14 cellular contexts compared by ENCODE assay signal in the genomic region with DNA sequence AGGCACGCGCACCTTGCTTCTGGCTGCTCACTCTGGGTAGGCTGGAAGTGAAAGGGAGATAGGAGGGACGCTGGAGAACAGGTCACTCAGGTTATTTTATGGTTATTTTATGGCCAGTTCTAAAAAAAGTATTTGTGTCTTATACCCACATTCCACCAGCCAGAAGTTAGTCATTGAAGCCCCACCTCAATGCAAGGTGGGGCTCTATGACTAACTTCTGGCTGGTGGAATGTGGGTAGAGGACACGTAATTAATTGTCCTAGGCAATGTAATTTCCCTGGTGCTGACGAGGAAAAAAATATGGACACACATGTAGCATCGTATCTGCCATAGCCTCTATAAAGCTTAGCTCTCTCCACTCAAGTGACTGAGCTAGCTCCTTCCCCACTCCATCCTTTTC.
A peak's percentile ranks its signal among the peaks of the same experiment; 100 is the strongest.
DNase-seq lines count a peak whose midpoint lies in the region; ATAC-seq and TF ChIP-seq lines count a peak whose summit lies in the region.
"Had no signal": no experiment of that assay in that cellular context is flagged by ENCODE, and none has a peak within 500 bp of the region (broad histone marks: within the 10 kb centered on the region; RNA-seq: fewer than 3 reads in every experiment).

No MANE protein-coding gene starts in this region.

- H3K9me3 ChIP-seq in RWPE2 (ENCODE audit: severe bottlenecking) (no peaks in the 10 kb centered on the region), hepatocyte (ENCODE audit: low read depth) (no peaks in the 10 kb centered on the region)

- 75% methylated on average over 6 of the region's 6 CpGs for WGBS in hepatocyte (ENCODE audit: low lambda C conversion rate, missing lambda C conversion rate)

- H3K4me3 Mint-ChIP-seq in type B pancreatic cell: no peak overlapping the region
- H3K4me3 Mint-ChIP-seq in stimulated activated naive CD8-positive, alpha-beta T cell treated with anti-CD3 and anti-CD28 coated beads, Interleukin-15, amount 100 ng/mL, for 72 hours: no peak overlapping the region

- no peak for TF ChIP-seq CTCF in RWPE2 (IDR thresholded peaks at IDR 0.05; ENCODE audit: poor library complexity, severe bottlenecking)
- no peak for TF ChIP-seq CTCF in hepatocyte (IDR thresholded peaks at IDR 0.05; ENCODE audit: poor library complexity)
- TF ChIP-seq CTCF in type B pancreatic cell (conservative IDR thresholded peaks at IDR 0.05): no peak

- H3K36me3 Mint-ChIP-seq in type B pancreatic cell: no peaks in the 10 kb centered on the region

- no peaks in the 10 kb centered on the region for H3K9me3 Mint-ChIP-seq in type B pancreatic cell
- no peaks in the 10 kb centered on the region for H3K9me3 Mint-ChIP-seq in stimulated activated naive CD8-positive, alpha-beta T cell treated with anti-CD3 and anti-CD28 coated beads, Interleukin-15, amount 100 ng/mL, for 72 hours

- H3K4me1 ChIP-seq in RWPE2 (ENCODE audit: insufficient read depth, poor library complexity, severe bottlenecking) (peaks cover 21% of the 10 kb centered on the region), hepatocyte (ENCODE audit: insufficient read depth) (peaks cover 5% of the 10 kb centered on the region)

- no peaks in the 10 kb centered on the region for H3K79me2 ChIP-seq in hepatocyte

- H2AFZ ChIP-seq in hepatocyte: no peak overlapping the region

- H3K4me2 ChIP-seq in hepatocyte: no peak overlapping the region

- H3K27me3 ChIP-seq in RWPE2 (ENCODE audit: insufficient read depth, poor library complexity, severe bottlenecking): no peaks in the 10 kb centered on the region
- H3K27me3 ChIP-seq in hepatocyte: no peaks in the 10 kb centered on the region

- no peaks in the 10 kb centered on the region for H3K36me3 ChIP-seq in RWPE2 (ENCODE audit: low read depth)
- H3K36me3 ChIP-seq in hepatocyte (replicated peaks; ENCODE audit: insufficient read depth, low read depth): no peaks in the 10 kb centered on the region

- H3K27me3 Mint-ChIP-seq in type B pancreatic cell: no peaks in the 10 kb centered on the region
- H3K27me3 Mint-ChIP-seq in stimulated activated naive CD8-positive, alpha-beta T cell treated with anti-CD3 and anti-CD28 coated beads, Interleukin-15, amount 100 ng/mL, for 72 hours: no peaks in the 10 kb centered on the region

- ATAC-seq in RWPE2 (ENCODE audit: low read depth): peak; percentile 95
- no peak for ATAC-seq in stimulated activated naive CD8-positive, alpha-beta T cell treated with anti-CD3 and anti-CD28 coated beads, Interleukin-15, amount 100 ng/mL, for 72 hours
- ATAC-seq: Panc1 had no signal

- H4K20me1 ChIP-seq in hepatocyte (ENCODE audit: insufficient read depth, poor library complexity, severe bottlenecking): no peaks in the 10 kb centered on the region

- H3K4me3 ChIP-seq in RWPE2 (ENCODE audit: severe bottlenecking): no peak overlapping the region
- no peak overlapping the region for H3K4me3 ChIP-seq in hepatocyte

- no peaks in the 10 kb centered on the region for H3K9me2 ChIP-seq in hepatocyte (replicated peaks; ENCODE audit: insufficient read depth)

- H3K27ac ChIP-seq in RWPE2 (ENCODE audit: poor library complexity, severe bottlenecking): peak overlapping the region; percentile 85
- peak overlapping the region; percentile 89 for H3K27ac ChIP-seq in hepatocyte

- peak overlapping the region; percentile 80 for H3K27ac Mint-ChIP-seq in type B pancreatic cell
- H3K27ac Mint-ChIP-seq in stimulated activated naive CD8-positive, alpha-beta T cell treated with anti-CD3 and anti-CD28 coated beads, Interleukin-15, amount 100 ng/mL, for 72 hours: no peak overlapping the region

- peak; percentile 83 for DNase-seq in HT-29 (ENCODE audit: low spot score)
- peak; percentile 51 for DNase-seq in RWPE2 (ENCODE audit: low spot score)
- peak; percentile 46 for DNase-seq in hepatocyte (ENCODE audit: low spot score)
- no peak for DNase-seq in type B pancreatic cell (ENCODE audit: extremely low spot score, unreplicated experiment)
- DNase-seq in stimulated activated naive CD8-positive, alpha-beta T cell treated with anti-CD3 and anti-CD28 coated beads, Interleukin-15, amount 100 ng/mL, for 72 hours: no peak
- DNase-seq in iPS-NIHi7 (ENCODE audit: extremely low spot score): no peak
- DNase-seq in T-helper 2 cell: no peak
- DNase-seq: H7, NCI-H1048, NCI-H146, NCI-H345, NCI-H748 treated with DMSO at 0.1 percent for 48 hours, SHP77 treated with DMSO at 0.1 percent for 48 hours had no signal

- peaks cover 16% of the 10 kb centered on the region for H3K4me1 Mint-ChIP-seq in type B pancreatic cell (ENCODE audit: unreplicated experiment)
- H3K4me1 Mint-ChIP-seq in stimulated activated naive CD8-positive, alpha-beta T cell treated with anti-CD3 and anti-CD28 coated beads, Interleukin-15, amount 100 ng/mL, for 72 hours: no peaks in the 10 kb centered on the region

Comparison
In these comparisons a context has a peak if more than half of its experiments do, and no peak if none do; other contexts are left out.
1. DNase-seq: peak in HT-29 (single experiment), RWPE2 (single experiment) and hepatocyte (single experiment); none in type B pancreatic cell (single experiment), stimulated activated naive CD8-positive, alpha-beta T cell treated with anti-CD3 and anti-CD28 coated beads, Interleukin-15, amount 100 ng/mL, for 72 hours (0 of 2), iPS-NIHi7 (single experiment) and T-helper 2 cell (0 of 5).